Comparison of ENCODE assay signal across 1 cellular context in the genomic region with DNA sequence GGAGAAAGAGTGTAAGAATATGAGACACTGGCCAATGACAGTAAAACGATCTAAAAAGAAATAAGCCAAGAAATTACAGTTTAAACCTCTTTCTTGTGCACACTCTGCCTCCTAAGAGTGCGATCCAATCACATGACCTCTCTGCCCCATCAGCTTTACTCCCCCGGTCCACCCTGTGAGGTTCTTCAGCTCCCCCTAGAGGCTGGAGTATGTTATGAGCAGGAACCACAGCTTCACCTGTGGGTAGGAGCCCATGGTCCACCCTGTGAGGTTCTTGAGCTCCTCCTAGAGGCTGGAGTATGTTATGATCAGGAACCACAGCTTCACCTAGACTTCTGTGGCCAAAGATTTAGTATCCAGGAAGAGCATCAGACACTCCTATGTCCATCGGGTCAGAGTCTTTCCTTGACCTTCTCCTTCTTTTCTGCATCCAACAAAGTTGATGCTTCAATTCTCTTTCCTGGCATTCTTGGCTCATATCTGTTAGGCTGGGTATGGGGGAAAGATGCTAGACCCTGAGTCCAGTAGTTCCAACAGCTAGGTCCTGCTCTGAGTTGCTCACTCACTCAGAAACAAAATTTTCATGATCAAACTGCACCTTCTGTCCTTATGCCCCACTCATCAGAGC.
TF ChIP-seq lines count a peak whose summit lies in the region.

No MANE protein-coding gene starts in this region.

TF ChIP-seq in HEK293, 187 proteins besides CTCF, POLR2A, EP300 and RAD21 (continued from another document):
- TF ChIP-seq REPIN1 (tag by site-specific recombination; IDR thresholded peaks at IDR 0.05; ENCODE audit: low read depth) (no peak), RBAK (tag by site-specific recombination; IDR thresholded peaks at IDR 0.05) (no peak), SALL2 (tag by site-specific recombination; IDR thresholded peaks at IDR 0.05; ENCODE audit: borderline replicate concordance) (no peak), ZNF133 (tag by site-specific recombination; IDR thresholded peaks at IDR 0.05) (no peak), ZNF664 (tag by site-specific recombination; IDR thresholded peaks at IDR 0.05) (no peak), KLF17 (tag by site-specific recombination; IDR thresholded peaks at IDR 0.05) (no peak), ZNF266 (tag by site-specific recombination; IDR thresholded peaks at IDR 0.05; ENCODE audit: low read depth) (no peak), ZIC2 (tag by site-specific recombination; IDR thresholded peaks at IDR 0.05) (no peak), PRDM4 (tag by site-specific recombination; IDR thresholded peaks at IDR 0.05) (no peak), ZNF398 (tag by site-specific recombination; IDR thresholded peaks at IDR 0.05) (no peak), GLIS1 (tag by site-specific recombination; IDR thresholded peaks at IDR 0.05) (no peak)
- TF ChIP-seq, protein P1, sequence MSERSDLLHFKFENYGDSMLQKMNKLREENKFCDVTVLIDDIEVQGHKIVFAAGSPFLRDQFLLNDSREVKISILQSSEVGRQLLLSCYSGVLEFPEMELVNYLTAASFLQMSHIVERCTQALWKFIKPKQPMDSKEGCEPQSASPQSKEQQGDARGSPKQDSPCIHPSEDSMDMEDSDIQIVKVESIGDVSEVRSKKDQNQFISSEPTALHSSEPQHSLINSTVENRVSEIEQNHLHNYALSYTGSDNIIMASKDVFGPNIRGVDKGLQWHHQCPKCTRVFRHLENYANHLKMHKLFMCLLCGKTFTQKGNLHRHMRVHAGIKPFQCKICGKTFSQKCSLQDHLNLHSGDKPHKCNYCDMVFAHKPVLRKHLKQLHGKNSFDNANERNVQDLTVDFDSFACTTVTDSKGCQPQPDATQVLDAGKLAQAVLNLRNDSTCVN (tag by site-specific recombination; optimal IDR thresholded peaks at IDR 0.05): no peak
